Comparison of ENCODE assay signal across 16 cellular contexts in the genomic region with DNA sequence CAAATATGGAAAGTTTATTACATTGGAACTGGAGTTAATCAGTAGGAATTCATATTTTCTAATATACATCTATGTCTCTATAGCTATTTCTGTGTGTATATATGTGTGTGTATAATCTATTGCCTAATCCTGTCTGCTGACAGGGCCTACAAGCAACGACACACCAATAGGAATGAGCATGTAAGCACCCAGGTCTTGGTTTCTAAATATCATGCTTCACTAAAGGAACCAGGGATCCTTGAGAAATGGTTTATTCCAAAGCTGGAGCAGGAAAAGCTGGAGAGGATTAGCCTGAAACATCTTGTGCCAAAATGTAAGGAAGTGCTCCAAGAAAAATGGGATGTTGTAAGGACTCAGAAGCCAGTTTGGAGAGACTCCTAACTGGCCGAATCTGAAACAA. TPM values are rescaled to one million over a fixed set of nuclear protein-coding genes. Genes with fewer than 3 reads are reported as not detected.
DNase-seq lines count a peak whose midpoint lies in the region; ATAC-seq, FAIRE-seq and TF ChIP-seq lines count a peak whose summit lies in the region.
"Had no signal": no experiment of that assay in that cellular context is flagged by ENCODE, and none has a peak within 500 bp of the region (broad histone marks: within the 10 kb centered on the region; RNA-seq: fewer than 3 reads in every experiment).

No MANE protein-coding gene starts in this region.

- peaks cover 23% of the 10 kb centered on the region for H3K4me1 ChIP-seq in right cardiac atrium (ENCODE audit: control insufficient read depth, insufficient read depth, low read length)
- H3K4me1 ChIP-seq in tibial artery = peaks cover 0 to 53% (median 43%) of the 10 kb centered on the region in 4 donors

- H3K27ac ChIP-seq in right cardiac atrium (ENCODE audit: low read length) (peak overlapping the region; percentile 71), tibial artery (peak overlapping the region; percentile 42 to 72)
- H3K27ac ChIP-seq: SJSA1 had no signal

- H3K4me3 ChIP-seq in bronchial epithelial cell (ENCODE audit: low read depth, low read length) (no peak overlapping the region), right cardiac atrium (ENCODE audit: low read length) (no peak overlapping the region), tibial artery (no peak overlapping the region)
- H3K4me3 ChIP-seq: SJSA1 had no signal

- TF ChIP-seq CTCF in bronchial epithelial cell (IDR thresholded peaks at IDR 0.05; ENCODE audit: insufficient read depth, low read length, severe bottlenecking) = no peak
- TF ChIP-seq CTCF in tibial artery (IDR thresholded peaks at IDR 0.05) = no peak

- H3K27me3 ChIP-seq in bronchial epithelial cell (ENCODE audit: control insufficient read depth, insufficient read depth, low read length) = no peaks in the 10 kb centered on the region
- no peaks in the 10 kb centered on the region for H3K27me3 ChIP-seq in right cardiac atrium (ENCODE audit: control insufficient read depth, insufficient read depth)
- H3K27me3 ChIP-seq in tibial artery = no peaks in the 10 kb centered on the region
- H3K27me3 ChIP-seq: SJSA1 had no signal

- ATAC-seq in right cardiac atrium (peak; percentile 3 to 9), GM18861 (IDR thresholded peaks at IDR 0.05; ENCODE audit: unreplicated experiment) (no peak)
- ATAC-seq: activated T-cell treated with anti-CD3 and anti-CD28 coated beads, Interleukin-2, amount 50 U/mL, for 4 hours had no signal

- H3K36me3 ChIP-seq in bronchial epithelial cell (ENCODE audit: control insufficient read depth, insufficient read depth, low read length) = no peaks in the 10 kb centered on the region
- no peaks in the 10 kb centered on the region for H3K36me3 ChIP-seq in tibial artery
- H3K36me3 ChIP-seq: SJSA1 had no signal

- intact Hi-C loops in right cardiac atrium (cut with DNase I) (loop anchor here in 3 of 4 donors (2.0 to 5.0 kb wide), 2 partner anchors 33 kb away; no protein-coding TSS in a partner anchor), tibial artery (cut with DNase I; ENCODE audit: low total_unique reads) (no loop called here)

- peak; percentile 11 for DNase-seq in SIG-M5 treated with dmso at 0.1 percent for 504 hours (lab: John Stamatoyannopoulos, UW; ENCODE audit: unreplicated experiment)
- no peak for DNase-seq in SIG-M5 (lab: John Stamatoyannopoulos, UW)
- DNase-seq in bronchial epithelial cell (ENCODE audit: low read depth) = peak; percentile 53
- DNase-seq in right cardiac atrium = no peak
- no peak for DNase-seq in tibial artery
- DNase-seq in activated effector memory CD4-positive, alpha-beta T cell treated with anti-CD3 and anti-CD28 coated beads, Interleukin-2, amount 50 U/mL, for 16 hours = no peak
- no peak for DNase-seq in NCI-H446 (lab: John Stamatoyannopoulos, UW)
- DNase-seq: activated B cell treated with CpG ODN at 0.5 μM for 24 hours; activated T-cell treated with anti-CD3 and anti-CD28 coated beads, Interleukin-2, amount 50 U/mL, for 4 hours; NCI-H1436; NCI-H524 treated with DMSO at 0.1 percent for 48 hours had no signal

- FAIRE-seq in bronchial epithelial cell (lab: Jason Lieb, UNC) = no peak
- FAIRE-seq: A204.1, astrocyte, endothelial cell of umbilical vein had no signal

- H3K9me3 ChIP-seq in right cardiac atrium (ENCODE audit: control insufficient read depth, low read length) (no peaks in the 10 kb centered on the region), tibial artery (peaks cover 0 to 4% (median 0%) of the 10 kb centered on the region in 3 donors)

- WGBS in right cardiac atrium = 36% methylated on average over 2 of the region's 2 CpGs

RNA-seq across cellular contexts. Expression of a gene that starts 29.3 kb away (rescaled TPM):
- total RNA-seq in bronchial epithelial cell = 198 and 253 TPM in 2 replicates
- total RNA-seq in right cardiac atrium = 100 to 1,000 TPM; 139 to 186 (median 164) TPM
- 271 TPM for polyA plus RNA-seq in right cardiac atrium

RNA-seq across cellular contexts. Expression of a gene that starts 48.3 kb away (rescaled TPM):
- 12.1 and 12.7 TPM in 2 replicates for total RNA-seq in bronchial epithelial cell
- 10 to 100 TPM; 55.7 to 96.4 (median 68.3) TPM for total RNA-seq in right cardiac atrium
- polyA plus RNA-seq in right cardiac atrium = 31.4 TPM

Comparison
In these comparisons a context has a peak if more than half of its experiments do, and no peak if none do; other contexts are left out.
1. DNase-seq: peak in SIG-M5 treated with dmso at 0.1 percent for 504 hours (single experiment) and bronchial epithelial cell (single experiment); none in SIG-M5 (single experiment), right cardiac atrium (0 of 3), tibial artery (0 of 2), activated effector memory CD4-positive, alpha-beta T cell treated with anti-CD3 and anti-CD28 coated beads, Interleukin-2, amount 50 U/mL, for 16 hours (single experiment) and NCI-H446 (0 of 2).